In genomic region chr2:26961603-26962184, GRCh38 we compare ENCODE assay signal across 8 cellular contexts. TPM values are rescaled to one million over a fixed set of nuclear protein-coding genes. Genes with fewer than 3 reads are reported as not detected.
DNase-seq lines count a peak whose midpoint lies in the region; ATAC-seq and TF ChIP-seq lines count a peak whose summit lies in the region.

No MANE protein-coding gene starts in this region.

- CTCF ChIA-PET in HEK293 (lab: Yijun Ruan, JAX): interaction anchor here (0.5 to 12.8 kb wide), 39 partner anchors 8 to 1394 kb away, joined by 3 to 307 read pairs (median 5); partner anchors contain the start of genes AGBL5, KHK and MAPRE3

- peak; percentile 95 for TF ChIP-seq CTCF in HEK293 (tag by site-specific recombination; IDR thresholded peaks at IDR 0.05)

- no peak overlapping the region for H3K4me3 ChIP-seq in HEK293 (ENCODE audit: low read depth, low read length)

- H3K9me3 ChIP-seq in HEK293 (ENCODE audit: control insufficient read depth, insufficient read depth, low read depth, low read length): no peaks in the 10 kb centered on the region

- H3K4me1 ChIP-seq in HEK293 (ENCODE audit: control insufficient read depth, insufficient read depth, low read length): peaks cover 5% of the 10 kb centered on the region; the same call in 1 of the 2 replicates

- H3K36me3 ChIP-seq in HEK293 (ENCODE audit: control insufficient read depth in 2 of 2, insufficient read depth in 1 of 2, low read length in 2 of 2): no peaks in the 10 kb centered on the region

- DNase-seq in AML-193 (lab: John Stamatoyannopoulos, UW) (peak; percentile 46 to 77), NCI-H345 treated with DMSO at 0.1 percent for 48 hours (lab: John Stamatoyannopoulos, UW; ENCODE audit: unreplicated experiment) (peak; percentile 90), cerebellar nuclear complex (lab: John Stamatoyannopoulos, UW) (peak; percentile 47 to 81), left colon (peak; percentile 63 to 84)
- peak; percentile 67 for DNase-seq in activated CD4-positive, alpha-beta T cell treated with anti-CD3 and anti-CD28 coated beads for 1 hour
- DNase-seq in stimulated activated CD4-positive, alpha-beta T cell treated with anti-CD3 and anti-CD28 coated beads, Interleukin-4, amount 100 ng/mL, for 1 hour: peak; percentile 72

- intact Hi-C loops in left colon (cut with DNase I, micrococcal nuclease): loop anchor here in 1 of 2 donors (2.0 to 5.0 kb wide), 2 partner anchors 55 to 126 kb away; partner anchors contain the start of gene KHK

- ATAC-seq in left colon: peak; percentile 87
- no peak for ATAC-seq in GM21786 (IDR thresholded peaks at IDR 0.05; ENCODE audit: unreplicated experiment)

- POLR2A ChIA-PET in HEK293 (lab: Yijun Ruan, JAX): interaction anchor here (0.6 to 1.4 kb wide), 6 partner anchors 16 to 416 kb away, joined by 3 to 12 read pairs (median 4); partner anchors contain the start of gene KHK

- H3K27ac ChIP-seq in HEK293 (ENCODE audit: extremely low read depth, low read depth, low read length): no peak overlapping the region

TF ChIP-seq in HEK293, 187 proteins besides CTCF, POLR2A, EP300 and RAD21 (continues in another document):
- TF ChIP-seq ZNF175 (tag by site-specific recombination; IDR thresholded peaks at IDR 0.05) (no peak), ZSCAN16 (tag by site-specific recombination; IDR thresholded peaks at IDR 0.05) (no peak), ZNF133 (tag by site-specific recombination; IDR thresholded peaks at IDR 0.05) (no peak), ZBTB8A (tag by site-specific recombination; IDR thresholded peaks at IDR 0.05) (0 out of 2 replicates have a peak, but pooled peaks have one; percentile 12), ZNF830 (tag by site-specific recombination; IDR thresholded peaks at IDR 0.05; ENCODE audit: low read depth) (no peak), ZNF114 (tag by site-specific recombination; IDR thresholded peaks at IDR 0.05) (no peak), PRDM1 (tag by site-specific recombination; IDR thresholded peaks at IDR 0.05) (no peak), KLF9 (tag by site-specific recombination; IDR thresholded peaks at IDR 0.05; ENCODE audit: low read depth) (no peak), PRDM10 (tag by site-specific recombination; IDR thresholded peaks at IDR 0.05) (peak; percentile 67), ZNF677 (tag by site-specific recombination; IDR thresholded peaks at IDR 0.05) (no peak), ZNF692 (tag by site-specific recombination; IDR thresholded peaks at IDR 0.05) (no peak), GLIS1 (tag by site-specific recombination; IDR thresholded peaks at IDR 0.05) (peak; percentile 14; the same call in 1 of the 2 replicates), ZSCAN18 (tag by site-specific recombination; IDR thresholded peaks at IDR 0.05) (no peak), SCRT1 (tag by site-specific recombination; IDR thresholded peaks at IDR 0.05; ENCODE audit: borderline replicate concordance) (no peak), ZNF791 (tag by site-specific recombination; IDR thresholded peaks at IDR 0.05) (no peak), ZNF223 (tag by site-specific recombination; IDR thresholded peaks at IDR 0.05) (no peak), GLI2 (tag by site-specific recombination; IDR thresholded peaks at IDR 0.05; ENCODE audit: borderline replicate concordance, low read depth) (no peak), ZNF747 (tag by site-specific recombination; IDR thresholded peaks at IDR 0.05) (no peak), ATF2 (tag by site-specific recombination; IDR thresholded peaks at IDR 0.05; ENCODE audit: low read depth) (no peak), ZNF837 (tag by site-specific recombination; IDR thresholded peaks at IDR 0.05) (no peak), ZNF19 (tag by site-specific recombination; IDR thresholded peaks at IDR 0.05; ENCODE audit: low read depth) (no peak), ZNF132 (tag by site-specific recombination; IDR thresholded peaks at IDR 0.05; ENCODE audit: borderline replicate concordance) (no peak), ZNF776 (tag by site-specific recombination; IDR thresholded peaks at IDR 0.05; ENCODE audit: borderline replicate concordance) (no peak), ZNF510 (tag by site-specific recombination; IDR thresholded peaks at IDR 0.05; ENCODE audit: insufficient replicate concordance) (no peak), KLF8 (tag by site-specific recombination; IDR thresholded peaks at IDR 0.05) (no peak; the same call in 1 of the 2 replicates), ZNF585B (tag by site-specific recombination; IDR thresholded peaks at IDR 0.05) (no peak), ZNF555 (tag by site-specific recombination; conservative IDR thresholded peaks at IDR 0.05) (no peak), ZNF416 (tag by site-specific recombination; IDR thresholded peaks at IDR 0.05) (no peak), ZNF629 (tag by site-specific recombination; IDR thresholded peaks at IDR 0.05) (no peak), ZNF449 (tag by site-specific recombination; IDR thresholded peaks at IDR 0.05) (no peak)

RNA-seq across cellular contexts. Expression of gene MAPRE3, which starts 8.7 kb away (rescaled TPM):
- total RNA-seq in left colon: 10 to 100 TPM; 27.9 to 31.4 TPM
